ENCODE assay signal across 11 cellular contexts in genomic region chr5:9059920-9060691, GRCh38.
A peak's percentile ranks its signal among the peaks of the same experiment; 100 is the strongest.
DNase-seq lines count a peak whose midpoint lies in the region; ATAC-seq, FAIRE-seq and TF ChIP-seq lines count a peak whose summit lies in the region.
"Had no signal": no experiment of that assay in that cellular context is flagged by ENCODE, and none has a peak within 500 bp of the region (broad histone marks: within the 10 kb centered on the region; RNA-seq: fewer than 3 reads in every experiment).

No MANE protein-coding gene starts in this region.

- no peak for TF ChIP-seq POLR2A in sigmoid colon (IDR thresholded peaks at IDR 0.05)

- peaks cover 5% of the 10 kb centered on the region; the same call in 1 of the 2 replicates for H3K27me3 Mint-ChIP-seq in HFFc6 (ENCODE audit: insufficient read depth)
- no peaks in the 10 kb centered on the region for H3K27me3 Mint-ChIP-seq in astrocyte (ENCODE audit: low read depth, unreplicated experiment)
- peaks cover 3% of the 10 kb centered on the region for H3K27me3 Mint-ChIP-seq in nephron progenitor cell (ENCODE audit: low read depth, poor library complexity)

- H3K4me2 ChIP-seq in astrocyte (ENCODE audit: low read length): peak overlapping the region; percentile 49

- H3K27ac Mint-ChIP-seq in HFFc6 (peak overlapping the region; percentile 95), astrocyte (ENCODE audit: unreplicated experiment) (peak overlapping the region; percentile 83), nephron progenitor cell (no peak overlapping the region)

- H3K4me3 Mint-ChIP-seq in HFFc6 (peak overlapping the region; percentile 43), astrocyte (ENCODE audit: unreplicated experiment) (peak overlapping the region; percentile 0), nephron progenitor cell (no peak overlapping the region)

- WGBS in sigmoid colon, 2 donors: 68 to 71% methylated on average over 5 of the region's 5 CpGs

- H3K36me3 ChIP-seq in astrocyte (ENCODE audit: insufficient read depth, low read length): peaks cover 4% of the 10 kb centered on the region
- H3K36me3 ChIP-seq in right atrium auricular region: peaks cover 4% of the 10 kb centered on the region
- H3K36me3 ChIP-seq in sigmoid colon: no peaks in the 10 kb centered on the region

- intact Hi-C loops in sigmoid colon (cut with DNase I): no loop called here

- DNase-seq in HFFc6 (peak; percentile 98), astrocyte (ENCODE audit: low read depth) (peak; percentile 95), right atrium auricular region (ENCODE audit: low spot score) (no peak), stromal cell of bone marrow (ENCODE audit: low read depth) (peak; percentile 89), sigmoid colon (no peak), nephron progenitor cell (no peak)
- DNase-seq: NCI-H1436 treated with DMSO at 0.1 percent for 48 hours had no signal

- no peaks in the 10 kb centered on the region for H4K20me1 ChIP-seq in astrocyte (ENCODE audit: insufficient read depth, low read length)

- no peak for TF ChIP-seq EP300 in sigmoid colon (IDR thresholded peaks at IDR 0.05)

- no peaks in the 10 kb centered on the region for H3K79me2 ChIP-seq in astrocyte (ENCODE audit: insufficient read depth, low read length)

- H3K9me3 Mint-ChIP-seq in HFFc6 (no peaks in the 10 kb centered on the region), astrocyte (ENCODE audit: unreplicated experiment) (peaks cover 4% of the 10 kb centered on the region), nephron progenitor cell (no peaks in the 10 kb centered on the region)

- H3K4me3 ChIP-seq in astrocyte (ENCODE audit: insufficient read depth, low read depth, low read length) (no peak overlapping the region), right atrium auricular region (no peak overlapping the region), sigmoid colon (no peak overlapping the region)
- H3K4me3 ChIP-seq: skin epidermis, thoracic aorta had no signal

- ATAC-seq in GM21367 (IDR thresholded peaks at IDR 0.05; ENCODE audit: unreplicated experiment): no peak
- no peak for ATAC-seq in GM19324 (IDR thresholded peaks at IDR 0.05; ENCODE audit: low FRiP score, unreplicated experiment)

- H3K27me3 ChIP-seq in astrocyte (ENCODE audit: insufficient read depth, low read length): no peaks in the 10 kb centered on the region
- no peaks in the 10 kb centered on the region for H3K27me3 ChIP-seq in right atrium auricular region
- no peaks in the 10 kb centered on the region for H3K27me3 ChIP-seq in sigmoid colon

- H3K9me3 ChIP-seq in astrocyte (ENCODE audit: insufficient read depth, low read depth, low read length) (no peaks in the 10 kb centered on the region), right atrium auricular region (no peaks in the 10 kb centered on the region), sigmoid colon (no peaks in the 10 kb centered on the region)
- H3K9me3 ChIP-seq: thoracic aorta had no signal

- H3K9ac ChIP-seq in astrocyte (ENCODE audit: low read length): peak overlapping the region; percentile 73

- H3K4me1 Mint-ChIP-seq in HFFc6 (ENCODE audit: low read depth) (peaks cover 78% of the 10 kb centered on the region), astrocyte (ENCODE audit: low read depth, unreplicated experiment) (peaks cover 17% of the 10 kb centered on the region), nephron progenitor cell (no peaks in the 10 kb centered on the region)

- FAIRE-seq in astrocyte (lab: Jason Lieb, UNC): peak; percentile 97

- H3K4me1 ChIP-seq in astrocyte (ENCODE audit: insufficient read depth, low read length): peaks cover 32% of the 10 kb centered on the region
- peaks cover 0 to 22% of the 10 kb centered on the region in 2 donors for H3K4me1 ChIP-seq in right atrium auricular region
- no peaks in the 10 kb centered on the region for H3K4me1 ChIP-seq in sigmoid colon

- H2AFZ ChIP-seq in astrocyte (ENCODE audit: low read depth, low read length): no peak overlapping the region

- H3K36me3 Mint-ChIP-seq in HFFc6 (ENCODE audit: low read depth) (peaks cover 44% of the 10 kb centered on the region), astrocyte (ENCODE audit: low read depth, unreplicated experiment) (peaks cover 7% of the 10 kb centered on the region), nephron progenitor cell (ENCODE audit: low read depth) (peaks cover 42% of the 10 kb centered on the region)

- H3K27ac ChIP-seq in astrocyte (ENCODE audit: low read depth, low read length) (peak overlapping the region; percentile 90), right atrium auricular region (peak overlapping the region; percentile 3 to 26), sigmoid colon (no peak overlapping the region)
- H3K27ac ChIP-seq: thoracic aorta had no signal

- TF ChIP-seq CTCF in HFFc6 (IDR thresholded peaks at IDR 0.05) (no peak), astrocyte (IDR thresholded peaks at IDR 0.05; ENCODE audit: insufficient read depth, low read depth, low read length) (no peak), right atrium auricular region (IDR thresholded peaks at IDR 0.05) (no peak), sigmoid colon (IDR thresholded peaks at IDR 0.05) (no peak), nephron progenitor cell (IDR thresholded peaks at IDR 0.05) (no peak)

Comparison
In these comparisons a context has a peak if more than half of its experiments do, and no peak if none do; other contexts are left out.
1. DNase-seq: peak in HFFc6 (single experiment), astrocyte (single experiment) and stromal cell of bone marrow (single experiment); none in right atrium auricular region (single experiment), sigmoid colon (single experiment) and nephron progenitor cell (single experiment).
2. H3K27ac ChIP-seq: peak in astrocyte (single experiment) and right atrium auricular region (2 of 2); none in sigmoid colon (0 of 4).